20 cellular contexts compared by ENCODE assay signal in the genomic region with DNA sequence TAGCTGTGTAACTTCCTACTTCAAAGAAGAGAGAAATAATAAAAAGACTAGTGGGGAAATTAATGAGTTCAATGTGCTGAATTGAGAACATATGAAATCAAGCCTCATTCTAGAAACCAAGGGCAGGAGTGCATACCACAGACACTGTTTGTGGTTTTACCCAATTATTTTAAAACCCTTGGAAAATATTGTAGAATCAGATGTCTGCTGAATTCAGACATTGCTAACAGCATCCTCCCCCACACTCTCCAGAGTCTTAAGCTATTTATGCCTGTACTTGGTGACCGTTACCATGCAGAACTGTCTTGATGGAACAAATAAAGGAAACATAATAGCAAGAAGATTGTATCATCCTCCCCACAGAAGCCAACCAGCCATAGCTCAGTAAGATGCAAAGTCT.
A peak's percentile ranks its signal among the peaks of the same experiment; 100 is the strongest.
DNase-seq lines count a peak whose midpoint lies in the region; ATAC-seq, FAIRE-seq and TF ChIP-seq lines count a peak whose summit lies in the region.
"Had no signal": no experiment of that assay in that cellular context is flagged by ENCODE, and none has a peak within 500 bp of the region (broad histone marks: within the 10 kb centered on the region; RNA-seq: fewer than 3 reads in every experiment).

No MANE protein-coding gene starts in this region.

- H3K27ac ChIP-seq in KMS-11 (no peak overlapping the region), muscle layer of duodenum (ENCODE audit: low read length) (peak overlapping the region; percentile 17)
- H3K27ac ChIP-seq: vagina had no signal

- no peak overlapping the region for H3K4me3 Mint-ChIP-seq in stimulated activated effector memory CD8-positive, alpha-beta T cell treated with anti-CD3 and anti-CD28 coated beads, Interleukin-12 subunit alpha, Interleukin-12 subunit beta, amount 100 ng/mL, for 72 hours
- H3K4me3 Mint-ChIP-seq: activated naive CD4-positive, alpha-beta T cell treated with anti-CD3 and anti-CD28 coated beads for 36 hours; central memory CD8-positive, alpha-beta T cell; nephron progenitor cell; stimulated activated naive B cell treated with anti-CD40 and anti-IgM and Interleukin-4, amounts not matched to agents 10 μg/mL and 1 μg/mL and 100 μg/mL, for 72 hours had no signal

- H4K20me1 ChIP-seq in KMS-11 (ENCODE audit: insufficient read depth), result no peaks in the 10 kb centered on the region

- TF ChIP-seq CTCF in KMS-11 (conservative IDR thresholded peaks at IDR 0.05; ENCODE audit: low read depth, low read length), result no peak

- H3K4me1 ChIP-seq in KMS-11 (ENCODE audit: low read depth, poor library complexity, severe bottlenecking) (peaks cover 9% of the 10 kb centered on the region), muscle layer of duodenum (ENCODE audit: control insufficient read depth in 1 of 2, insufficient read depth in 2 of 2, low read length in 2 of 2) (peaks cover 0 to 19% of the 10 kb centered on the region in 2 donors)
- H3K4me1 ChIP-seq: HAP-1, vagina had no signal

- no peak overlapping the region for H3K9ac ChIP-seq in KMS-11

- peaks cover 10% of the 10 kb centered on the region for H3K9me3 Mint-ChIP-seq in stimulated activated effector memory CD8-positive, alpha-beta T cell treated with anti-CD3 and anti-CD28 coated beads, Interleukin-12 subunit alpha, Interleukin-12 subunit beta, amount 100 ng/mL, for 72 hours
- H3K9me3 Mint-ChIP-seq: activated naive CD4-positive, alpha-beta T cell treated with anti-CD3 and anti-CD28 coated beads for 36 hours had no signal

- H2AFZ ChIP-seq in KMS-11 (ENCODE audit: low read depth), result no peak overlapping the region

- H3K9me3 ChIP-seq in muscle layer of duodenum (ENCODE audit: control insufficient read depth in 1 of 2, low read length in 2 of 2), result no peaks in the 10 kb centered on the region
- H3K9me3 ChIP-seq: HAP-1, vagina had no signal

- no peaks in the 10 kb centered on the region for H3K36me3 Mint-ChIP-seq in stimulated activated effector memory CD8-positive, alpha-beta T cell treated with anti-CD3 and anti-CD28 coated beads, Interleukin-12 subunit alpha, Interleukin-12 subunit beta, amount 100 ng/mL, for 72 hours
- H3K36me3 Mint-ChIP-seq: stimulated activated naive B cell treated with anti-CD40 and anti-IgM and Interleukin-4, amounts not matched to agents 10 μg/mL and 1 μg/mL and 100 μg/mL, for 72 hours had no signal

- no peak overlapping the region for H3K27ac Mint-ChIP-seq in stimulated activated effector memory CD8-positive, alpha-beta T cell treated with anti-CD3 and anti-CD28 coated beads, Interleukin-12 subunit alpha, Interleukin-12 subunit beta, amount 100 ng/mL, for 72 hours
- H3K27ac Mint-ChIP-seq: activated naive CD4-positive, alpha-beta T cell treated with anti-CD3 and anti-CD28 coated beads for 36 hours; nephron progenitor cell; stimulated activated naive B cell treated with anti-CD40 and anti-IgM and Interleukin-4, amounts not matched to agents 10 μg/mL and 1 μg/mL and 100 μg/mL, for 72 hours had no signal

- no peaks in the 10 kb centered on the region for H3K79me2 ChIP-seq in KMS-11 (ENCODE audit: insufficient read depth, low read depth)

- H3K4me3 ChIP-seq in KMS-11 (IDR thresholded peaks at IDR 0.05; ENCODE audit: insufficient read depth, low read depth, low read length) (no peak overlapping the region), muscle layer of duodenum (ENCODE audit: low read depth in 1 of 2, low read length in 2 of 2) (no peak overlapping the region)
- H3K4me3 ChIP-seq: HAP-1, K562, vagina had no signal

- H3K27me3 ChIP-seq in KMS-11 (ENCODE audit: insufficient read depth, low read depth) (no peaks in the 10 kb centered on the region), muscle layer of duodenum (ENCODE audit: low read depth, low read length) (no peaks in the 10 kb centered on the region)
- H3K27me3 ChIP-seq: vagina had no signal

- no peaks in the 10 kb centered on the region for H3K4me1 Mint-ChIP-seq in stimulated activated effector memory CD8-positive, alpha-beta T cell treated with anti-CD3 and anti-CD28 coated beads, Interleukin-12 subunit alpha, Interleukin-12 subunit beta, amount 100 ng/mL, for 72 hours
- H3K4me1 Mint-ChIP-seq: central memory CD8-positive, alpha-beta T cell; nephron progenitor cell; stimulated activated naive B cell treated with anti-CD40 and anti-IgM and Interleukin-4, amounts not matched to agents 10 μg/mL and 1 μg/mL and 100 μg/mL, for 72 hours had no signal

- peak overlapping the region; percentile 29; the same call in 1 of the 2 replicates for H3K4me2 ChIP-seq in KMS-11

- FAIRE-seq in endometrium (lab: Jason Lieb, UNC), result peak; percentile 97
- FAIRE-seq: endothelial cell of umbilical vein, K562 had no signal

- H3K36me3 ChIP-seq in KMS-11 (ENCODE audit: insufficient read depth) (no peaks in the 10 kb centered on the region), muscle layer of duodenum (ENCODE audit: control insufficient read depth in 1 of 2, insufficient read depth in 2 of 2, low read length in 2 of 2) (no peaks in the 10 kb centered on the region)
- H3K36me3 ChIP-seq: HAP-1, vagina had no signal

- ATAC-seq in HG02759 (IDR thresholded peaks at IDR 0.05; ENCODE audit: unreplicated experiment), result no peak
- ATAC-seq in stimulated activated effector memory CD8-positive, alpha-beta T cell treated with anti-CD3 and anti-CD28 coated beads, Interleukin-12 subunit alpha, Interleukin-12 subunit beta, amount 100 ng/mL, for 72 hours, result no peak
- ATAC-seq in HG03378 (IDR thresholded peaks at IDR 0.05; ENCODE audit: unreplicated experiment), result no peak
- ATAC-seq: K562; stimulated activated naive B cell treated with anti-CD40 and anti-IgM and Interleukin-4, amounts not matched to agents 10 μg/mL and 1 μg/mL and 100 μg/mL, for 72 hours had no signal

- peak; percentile 93 for DNase-seq in AG08395 (ENCODE audit: low spot score)
- no peak for DNase-seq in stimulated activated effector memory CD8-positive, alpha-beta T cell treated with anti-CD3 and anti-CD28 coated beads, Interleukin-12 subunit alpha, Interleukin-12 subunit beta, amount 100 ng/mL, for 72 hours (ENCODE audit: low spot score in 2 of 2)
- DNase-seq in NCI-H345 treated with DMSO at 0.1 percent for 48 hours (lab: John Stamatoyannopoulos, UW; ENCODE audit: unreplicated experiment), result no peak
- DNase-seq: ACHN; activated CD4-positive, CD25-positive, alpha-beta regulatory T cell; activated naive CD4-positive, alpha-beta T cell treated with anti-CD3 and anti-CD28 coated beads for 36 hours; hippocampal formation; NCI-H524; nephron progenitor cell; stimulated activated naive B cell treated with anti-CD40 and anti-IgM and Interleukin-4, amounts not matched to agents 10 μg/mL and 1 μg/mL and 100 μg/mL, for 72 hours had no signal
